9 cellular contexts compared by ENCODE assay signal in genomic region chr4:36348403-36348938, GRCh38.
DNase-seq lines count a peak whose midpoint lies in the region; ATAC-seq, FAIRE-seq and TF ChIP-seq lines count a peak whose summit lies in the region.
"Had no signal": no experiment of that assay in that cellular context is flagged by ENCODE, and none has a peak within 500 bp of the region (broad histone marks: within the 10 kb centered on the region; RNA-seq: fewer than 3 reads in every experiment).

No MANE protein-coding gene starts in this region.

- no peaks in the 10 kb centered on the region for H3K9me3 Mint-ChIP-seq in CD4-positive, alpha-beta T cell

- no peaks in the 10 kb centered on the region for H3K9me3 ChIP-seq in CD4-positive, alpha-beta T cell (ENCODE audit: control insufficient read depth, low read length)
- no peaks in the 10 kb centered on the region for H3K9me3 ChIP-seq in GM12878 (replicated peaks; ENCODE audit: control insufficient read depth, insufficient read depth, low read length)
- no peaks in the 10 kb centered on the region for H3K9me3 ChIP-seq in breast epithelium

- no peaks in the 10 kb centered on the region for H3K27me3 ChIP-seq in CD4-positive, alpha-beta T cell (ENCODE audit: control insufficient read depth, insufficient read depth, low read length)
- H3K27me3 ChIP-seq in GM12878 (replicated peaks in 1 of 2; ENCODE audit: control insufficient read depth in 2 of 2, insufficient read depth in 2 of 2, low read length in 1 of 2) (no peaks in the 10 kb centered on the region), breast epithelium (no peaks in the 10 kb centered on the region)

- H4K20me1 ChIP-seq in GM12878 (ENCODE audit: control insufficient read depth, insufficient read depth) = no peaks in the 10 kb centered on the region

- 0% methylated on average over 4 of the region's 4 CpGs for WGBS in GM12878 (ENCODE audit: insufficient coverage, insufficient replicate concordance, low lambda C conversion rate, missing lambda C conversion rate)

- SMC1A ChIA-PET in GM12878 (lab: Charles Lee; ENCODE audit: uncharacterized antibody, unreplicated experiment) = interaction anchor here (0.7 to 4.9 kb wide), 31 partner anchors 12 to 1043 kb away, joined by 3 to 95 read pairs (median 4); no protein-coding TSS in a partner anchor

- H3K9ac ChIP-seq in GM12878 (ENCODE audit: control insufficient read depth, insufficient read depth, low read length) = no peak overlapping the region

- in situ Hi-C loops in GM12878 (cut with MboI) = no loop called here

- H3K36me3 Mint-ChIP-seq in CD4-positive, alpha-beta T cell (ENCODE audit: low read depth) = no peaks in the 10 kb centered on the region

- H2AFZ ChIP-seq in GM12878 (ENCODE audit: control insufficient read depth, low read depth, low read length) = peak overlapping the region; percentile 63

- no TSS peak for BruUV-seq in GM12878 (replicated peaks; lab: Mats Ljungman, UMichigan)

- H3K27me3 Mint-ChIP-seq in CD4-positive, alpha-beta T cell = no peaks in the 10 kb centered on the region

- TF ChIP-seq EP300 in GM12878 (IDR thresholded peaks at IDR 0.05; ENCODE audit: borderline replicate concordance in 1 of 2, control insufficient read depth in 1 of 2, low read depth in 2 of 2, low read length in 2 of 2) = no peak; a peak in 1 of 4 replicates

- no peak overlapping the region for H3K4me3 ChIP-seq in GM12878
- no peak overlapping the region for H3K4me3 ChIP-seq in breast epithelium

- H3K4me3 Mint-ChIP-seq in CD4-positive, alpha-beta T cell = no peak overlapping the region

- H3K4me1 Mint-ChIP-seq in CD4-positive, alpha-beta T cell (ENCODE audit: low read depth) = no peaks in the 10 kb centered on the region

- H3K4me2 ChIP-seq in GM12878 (ENCODE audit: control insufficient read depth, insufficient read depth) = peak overlapping the region; percentile 2

- CTCF ChIA-PET in CD4-positive, alpha-beta T cell (lab: Charles Lee) = interaction anchor here (1.7 to 7.7 kb wide), 2 partner anchors 46 to 51 kb away, joined by 4 to 57 read pairs; no protein-coding TSS in a partner anchor
- CTCF ChIA-PET in GM12878 (lab: Yijun Ruan, JAX) = interaction anchor here (0.6 to 4.2 kb wide), 22 partner anchors 9 to 1051 kb away, joined by 3 to 131 read pairs (median 5); no protein-coding TSS in a partner anchor

- RAD21 ChIA-PET in GM12878 (lab: Charles Lee; ENCODE audit: unreplicated experiment) = interaction anchor here (0.9 to 4.2 kb wide), 24 partner anchors 10 to 1052 kb away, joined by 3 to 83 read pairs (median 6); partner anchors contain the start of gene ARAP2

- H3K36me3 ChIP-seq in GM12878 (ENCODE audit: control insufficient read depth in 2 of 2, insufficient read depth in 2 of 2, low read length in 1 of 2) (no peaks in the 10 kb centered on the region), breast epithelium (no peaks in the 10 kb centered on the region)

- POLR2A ChIA-PET in CD4-positive, alpha-beta T cell (lab: Charles Lee) = interaction anchor here (1.8 kb wide), 1 partner anchor 51 kb away, joined by 8 read pairs; no protein-coding TSS in a partner anchor
- POLR2A ChIA-PET in GM12878 (lab: Charles Lee) = interaction anchor here (0.9 to 2.0 kb wide), 4 partner anchors 23 to 126 kb away, joined by 3 to 8 read pairs (median 4); no protein-coding TSS in a partner anchor

- TF ChIP-seq POLR2A in GM12878 (IDR thresholded peaks at IDR 0.05; ENCODE audit: low read depth, low read length) = no peak
- no peak for TF ChIP-seq POLR2A in breast epithelium (IDR thresholded peaks at IDR 0.05)

- H3K4me1 ChIP-seq in GM12878 (ENCODE audit: control insufficient read depth, insufficient read depth, low read length) (peaks cover 13% of the 10 kb centered on the region), breast epithelium (no peaks in the 10 kb centered on the region)

- TF ChIP-seq RAD21 in GM12878 (IDR thresholded peaks at IDR 0.05; ENCODE audit: insufficient read depth, low read depth, low read length) = no peak

- FAIRE-seq in GM12878 (lab: Jason Lieb, UNC) = peak; percentile 90

- no peak for DNase-seq in CD4-positive, alpha-beta T cell
- peak; percentile 66 for DNase-seq in GM12878 (ENCODE audit: low read depth, low spot score)
- no peak for DNase-seq in breast epithelium (ENCODE audit: low spot score in 2 of 2)
- DNase-seq in left ventricle myocardium superior = no peak
- no peak for DNase-seq in NCI-H2107 (lab: John Stamatoyannopoulos, UW)
- DNase-seq in iPS-NIHi7 (ENCODE audit: extremely low spot score) = no peak
- DNase-seq: SHP77 treated with DMSO at 0.1 percent for 48 hours had no signal

- no peak for TF ChIP-seq CTCF in CD4-positive, alpha-beta T cell (IDR thresholded peaks at IDR 0.05)
- TF ChIP-seq CTCF in GM12878 (IDR thresholded peaks at IDR 0.05 in 2 of 3, conservative IDR thresholded peaks at IDR 0.05 in 1 of 3; ENCODE audit: control insufficient read depth in 2 of 3, extremely low read depth in 1 of 3, insufficient read depth in 1 of 3, low read depth in 3 of 3, low read length in 3 of 3) (no peak), breast epithelium (IDR thresholded peaks at IDR 0.05) (no peak)

- peak; percentile 38 for ATAC-seq in CD4-positive, alpha-beta T cell (ENCODE audit: poor library complexity)
- ATAC-seq in GM19328 (IDR thresholded peaks at IDR 0.05; ENCODE audit: unreplicated experiment) (peak; percentile 79), HG03139 (IDR thresholded peaks at IDR 0.05; ENCODE audit: unreplicated experiment) (peak; percentile 88), GM12878 (peak; percentile 96), left ventricle myocardium superior (no peak)

- H3K79me2 ChIP-seq in GM12878 (ENCODE audit: control insufficient read depth, insufficient read depth, low read length) = no peaks in the 10 kb centered on the region

- no peak overlapping the region for H3K27ac Mint-ChIP-seq in CD4-positive, alpha-beta T cell

- intact Hi-C loops in CD4-positive, alpha-beta T cell (cut with DNase I, micrococcal nuclease) = loop anchor here in 1 of 2 experiments (5.0 kb wide), 1 partner anchor 1044 kb away; no protein-coding TSS in a partner anchor
- intact Hi-C loops in GM12878 (cut with micrococcal nuclease; ENCODE audit: unreplicated experiment) = loop anchor here (1.0 to 2.0 kb wide), 2 partner anchors 92 to 104 kb away; partner anchors contain the start of gene ARAP2
- intact Hi-C loops in breast epithelium (cut with DNase I; ENCODE audit: low total_unique reads) = loop anchor here (2.0 kb wide), 1 partner anchor 74 kb away; no protein-coding TSS in a partner anchor
- intact Hi-C loops in left ventricle myocardium superior (cut with micrococcal nuclease) = no loop called here

- no peak overlapping the region for H3K27ac ChIP-seq in CD4-positive, alpha-beta T cell (ENCODE audit: low read depth, low read length)
- H3K27ac ChIP-seq in GM12878 (ENCODE audit: control insufficient read depth, insufficient read depth) (peak overlapping the region; percentile 70), breast epithelium (no peak overlapping the region)

TF ChIP-seq in GM12878, 131 proteins besides CTCF, POLR2A, EP300 and RAD21 (continues in another document):
- TF ChIP-seq IRF4 (IDR thresholded peaks at IDR 0.05; ENCODE audit: low read depth, low read length) (no peak), ELK1 (IDR thresholded peaks at IDR 0.05; ENCODE audit: low read depth, low read length) (no peak), CHD4 (IDR thresholded peaks at IDR 0.05) (no peak), SIX5 (IDR thresholded peaks at IDR 0.05; ENCODE audit: low read depth, low read length, severe bottlenecking) (no peak), SMARCA5 (IDR thresholded peaks at IDR 0.05) (no peak), YY1 (IDR thresholded peaks at IDR 0.05; ENCODE audit: low read depth, low read length) (no peak), CREB1 (IDR thresholded peaks at IDR 0.05; ENCODE audit: low read depth) (peak; percentile 58; the same call in 1 of the 2 replicates), JUNB (IDR thresholded peaks at IDR 0.05) (peak; percentile 59), HSF1 (IDR thresholded peaks at IDR 0.05; ENCODE audit: low read depth, low read length) (no peak), ZBED1 (IDR thresholded peaks at IDR 0.05; ENCODE audit: borderline replicate concordance) (peak; percentile 74; the same call in 1 of the 2 replicates), NR2F1 (conservative IDR thresholded peaks at IDR 0.05) (peak; percentile 96), RB1 (IDR thresholded peaks at IDR 0.05; ENCODE audit: borderline replicate concordance) (no peak), JUND (IDR thresholded peaks at IDR 0.05; ENCODE audit: low read depth, low read length) (0 out of 2 replicates have a peak, but pooled peaks have one; percentile 12), FOS (IDR thresholded peaks at IDR 0.05; ENCODE audit: borderline replicate concordance, extremely low read depth, insufficient read length) (no peak), ZZZ3 (IDR thresholded peaks at IDR 0.05; ENCODE audit: control insufficient read depth, insufficient read length, low read depth) (no peak), ZNF274 (IDR thresholded peaks at IDR 0.05; ENCODE audit: insufficient read depth, insufficient read length) (no peak), DPF2 (IDR thresholded peaks at IDR 0.05) (peak; percentile 92)
